15 cellular contexts compared by ENCODE assay signal in the genomic region with DNA sequence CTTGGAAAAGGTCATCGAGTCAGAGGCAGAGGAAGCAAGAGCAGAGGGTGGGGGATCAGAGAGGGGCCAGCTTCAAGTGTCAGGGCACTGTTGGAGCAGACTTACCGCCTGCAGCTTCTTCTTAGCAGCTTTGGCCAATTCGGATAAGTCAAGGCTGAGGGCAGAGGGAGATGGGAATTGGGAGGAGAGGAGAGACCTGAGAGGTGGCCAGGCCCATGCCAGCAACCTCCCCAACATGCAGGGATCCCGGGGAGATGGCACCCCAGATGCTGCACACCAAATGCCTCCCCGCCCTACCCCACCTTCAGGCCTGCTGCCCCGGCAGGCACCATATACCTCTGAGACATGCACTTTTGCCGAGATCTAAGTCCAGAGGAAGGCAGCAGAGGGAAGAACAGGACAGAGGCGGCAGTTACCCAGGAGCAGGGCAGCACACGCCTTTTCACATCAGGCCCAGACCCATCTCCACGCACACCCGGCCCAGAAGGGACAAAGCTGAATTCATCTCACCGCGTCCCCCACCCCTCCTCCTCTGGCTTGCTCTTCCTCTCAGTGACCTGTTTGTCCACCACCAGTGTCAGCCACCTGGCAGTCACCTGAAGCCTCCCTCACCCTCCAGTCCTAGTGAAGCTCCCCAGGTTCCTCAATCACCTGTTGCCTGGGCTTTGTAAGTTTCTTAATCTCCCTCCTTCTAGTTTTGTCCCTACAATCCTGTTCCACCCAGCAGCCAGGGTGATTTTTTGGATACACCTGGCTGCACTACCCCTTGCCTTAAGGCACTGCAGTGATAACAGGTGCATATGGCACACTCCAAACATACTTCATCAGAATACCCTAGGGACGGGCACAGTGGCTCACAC. TPM values are rescaled to one million over a fixed set of nuclear protein-coding genes. Genes with fewer than 3 reads are reported as not detected.
DNase-seq lines count a peak whose midpoint lies in the region; ATAC-seq and TF ChIP-seq lines count a peak whose summit lies in the region.
"Had no signal": no experiment of that assay in that cellular context is flagged by ENCODE, and none has a peak within 500 bp of the region (broad histone marks: within the 10 kb centered on the region; RNA-seq: fewer than 3 reads in every experiment).

No MANE protein-coding gene starts in this region.

- no peak for TF ChIP-seq POLR2A in heart left ventricle (IDR thresholded peaks at IDR 0.05)

- POLR2A ChIA-PET in RWPE1 (lab: Yijun Ruan, JAX; ENCODE audit: low non-redundant PET), result no interaction called here

- no peaks in the 10 kb centered on the region for H3K27me3 Mint-ChIP-seq in endodermal cell (ENCODE audit: insufficient read depth)
- H3K27me3 Mint-ChIP-seq: CD4-positive, CD25-positive, alpha-beta regulatory T cell had no signal

- CTCF ChIA-PET in RWPE1 (lab: Yijun Ruan, JAX), result interaction anchor here (1.0 to 5.2 kb wide), 3 partner anchors 13 to 39 kb away, joined by 3 to 71 read pairs (median 7); partner anchors contain the start of gene ANKRD13B

- H3K9me3 ChIP-seq in heart left ventricle (no peaks in the 10 kb centered on the region), left ventricle myocardium inferior (replicated peaks) (no peaks in the 10 kb centered on the region), endodermal cell (ENCODE audit: control insufficient read depth, low read length) (no peaks in the 10 kb centered on the region)

- intact Hi-C loops in heart left ventricle (cut with DNase I), result loop anchor here in 3 of 10 donors (2.0 to 10.0 kb wide), 3 partner anchors 32 to 516 kb away; no protein-coding TSS in a partner anchor
- intact Hi-C loops in left ventricle myocardium inferior (cut with micrococcal nuclease), result no loop called here

- no peak overlapping the region for H3K4me3 ChIP-seq in heart left ventricle
- H3K4me3 ChIP-seq in left ventricle myocardium inferior, result no peak overlapping the region
- no peak overlapping the region for H3K4me3 ChIP-seq in endodermal cell (ENCODE audit: low read length)

- H3K9me3 Mint-ChIP-seq in endodermal cell, result no peaks in the 10 kb centered on the region

- H3K4me1 ChIP-seq in heart left ventricle, result peaks cover 0 to 30% (median 11%) of the 10 kb centered on the region in 12 donors
- peaks cover 30% of the 10 kb centered on the region for H3K4me1 ChIP-seq in left ventricle myocardium inferior
- H3K4me1 ChIP-seq in endodermal cell (ENCODE audit: control insufficient read depth, insufficient read depth, low read length), result no peaks in the 10 kb centered on the region

- WGBS in heart left ventricle, 4 donors, result 89 to 95% (median 92%) methylated on average over 13 to 14 of the region's 14 CpGs
- 91% methylated on average over 6 to 14 of the region's 14 CpGs for WGBS in endodermal cell (ENCODE audit: insufficient coverage in 1 of 2, insufficient read length in 1 of 2), 2 experiments

- TF ChIP-seq CTCF in heart left ventricle (IDR thresholded peaks at IDR 0.05) (no peak), left ventricle myocardium inferior (IDR thresholded peaks at IDR 0.05; ENCODE audit: borderline replicate concordance) (no peak), RWPE1 (conservative IDR thresholded peaks at IDR 0.05; ENCODE audit: low read depth) (no peak), endodermal cell (conservative IDR thresholded peaks at IDR 0.05) (no peak)

- DNase-seq in heart left ventricle (peak in 3 of 5 donors; percentile 4 to 29 (median 18)), left ventricle myocardium inferior (no peak), RWPE1 (ENCODE audit: low spot score) (no peak), endodermal cell (peak; percentile 32), SIG-M5 treated with dmso at 0.1 percent for 504 hours (lab: John Stamatoyannopoulos, UW; ENCODE audit: unreplicated experiment) (no peak), medulla oblongata (ENCODE audit: extremely low spot score) (no peak)
- DNase-seq: AML-193; CD4-positive, CD25-positive, alpha-beta regulatory T cell; DMS79 treated with DMSO at 0.1 percent for 48 hours; H7; NCI-H1417 treated with DMSO at 0.1 percent for 48 hours; NCI-H2029 treated with DMSO at 0.1 percent for 48 hours; NCI-H510A treated with DMSO at 0.1 percent for 48 hours had no signal

- H3K27ac ChIP-seq in heart left ventricle (no peak overlapping the region), left ventricle myocardium inferior (replicated peaks) (no peak overlapping the region), RWPE1 (peak overlapping the region; percentile 99), endodermal cell (ENCODE audit: low read depth, low read length) (no peak overlapping the region), temporal lobe (ENCODE audit: low read depth, low read length) (peak overlapping the region; percentile 28)

- H3K4me3 Mint-ChIP-seq in endodermal cell, result no peak overlapping the region
- H3K4me3 Mint-ChIP-seq: CD4-positive, CD25-positive, alpha-beta regulatory T cell had no signal

- H3K36me3 ChIP-seq in heart left ventricle (peaks cover 0 to 94% (median 84%) of the 10 kb centered on the region in 9 donors), left ventricle myocardium inferior (peaks cover 92% of the 10 kb centered on the region), endodermal cell (ENCODE audit: control insufficient read depth, insufficient read depth, low read length) (peaks cover 41% of the 10 kb centered on the region)

- H3K36me3 Mint-ChIP-seq in endodermal cell (ENCODE audit: low read depth), result peaks cover 39% of the 10 kb centered on the region

- no peak for ATAC-seq in heart left ventricle
- ATAC-seq: Panc1 had no signal

- H3K9ac ChIP-seq in endodermal cell (ENCODE audit: extremely low read depth, low read length, poor library complexity, severe bottlenecking), result no peak overlapping the region

- H3K4me1 Mint-ChIP-seq in endodermal cell, result peaks cover 1% of the 10 kb centered on the region

- no peaks in the 10 kb centered on the region for H3K27me3 ChIP-seq in heart left ventricle
- H3K27me3 ChIP-seq in left ventricle myocardium inferior (ENCODE audit: low read depth), result no peaks in the 10 kb centered on the region
- H3K27me3 ChIP-seq in endodermal cell (ENCODE audit: control insufficient read depth, insufficient read depth, low read length, poor library complexity, severe bottlenecking), result no peaks in the 10 kb centered on the region

- H3K27ac Mint-ChIP-seq in endodermal cell, result no peak overlapping the region

RNA-seq across cellular contexts. Expression of gene TP53I13, which starts 10.4 kb away (rescaled TPM):
- total RNA-seq in heart left ventricle (10 to 100 TPM; 23.8 to 65.5 (median 38.3) TPM), left ventricle myocardium inferior (37.2 TPM), endodermal cell (10 to 100 TPM; 21.7 to 31.0 TPM), temporal lobe (4.4 TPM)
- polyA plus RNA-seq in heart left ventricle, result 10 to 100 TPM; 65.1 to 93.0 TPM
- 34.6 TPM for polyA plus RNA-seq in endodermal cell (2013, experiment 1 of 2)
- polyA plus RNA-seq in endodermal cell (2013, experiment 2 of 2), result 33.7 TPM

RNA-seq across cellular contexts. Expression of gene GIT1, which starts 10.6 kb away (rescaled TPM):
- total RNA-seq in heart left ventricle (10 to 100 TPM; 23.1 to 52.9 (median 31.4) TPM), left ventricle myocardium inferior (31.9 TPM), endodermal cell (10 to 100 TPM; 45.0 to 61.8 TPM), temporal lobe (42.5 TPM)
- polyA plus RNA-seq in heart left ventricle, result 10 to 100 TPM; 23.0 to 37.8 TPM
- polyA plus RNA-seq in endodermal cell (2013, experiment 1 of 2), result 47.1 TPM
- polyA plus RNA-seq in endodermal cell (2013, experiment 2 of 2), result 48.9 TPM

RNA-seq across cellular contexts. Expression of gene ABHD15, which starts 12.0 kb away (rescaled TPM):
- total RNA-seq in heart left ventricle (10 to 100 TPM in 2 of 9 donors, 1 to 10 TPM in 7; 5.3 to 13.1 (median 9.0) TPM), left ventricle myocardium inferior (5.9 TPM), endodermal cell (1 to 10 TPM; 1.4 to 2.1 TPM), temporal lobe (0.74 TPM)
- polyA plus RNA-seq in heart left ventricle, result 1 to 10 TPM; 4.0 to 8.2 TPM
- polyA plus RNA-seq in endodermal cell (2013, experiment 1 of 2), result 1.9 TPM
- 1.4 TPM for polyA plus RNA-seq in endodermal cell (2013, experiment 2 of 2)

RNA-seq across cellular contexts. Expression of gene ANKRD13B, which starts 14.1 kb away (rescaled TPM):
- total RNA-seq in heart left ventricle, result 1 to 10 TPM; 4.4 to 9.9 (median 6.1) TPM
- 10 to 100 TPM in 1 of 2 donors, 1 to 10 TPM in 1; 4.1 to 12.7 TPM for polyA plus RNA-seq in heart left ventricle
- total RNA-seq in left ventricle myocardium inferior, result 5.9 TPM
- 1 to 10 TPM; 2.2 to 2.6 TPM for total RNA-seq in endodermal cell
- 36.5 TPM for polyA plus RNA-seq in endodermal cell (2013, experiment 1 of 2)
- polyA plus RNA-seq in endodermal cell (2013, experiment 2 of 2), result 28.4 TPM
- 23.1 TPM for total RNA-seq in temporal lobe

RNA-seq across cellular contexts. Expression of gene CORO6, which starts 43.9 kb away (rescaled TPM):
- total RNA-seq in heart left ventricle (100 to 1,000 TPM in 3 of 9 donors, 10 to 100 TPM in 6; 72.1 to 115 (median 95.5) TPM), left ventricle myocardium inferior (101 TPM), endodermal cell (under 1 TPM; 0.86 to 1.00 TPM), temporal lobe (0.98 TPM)
- 10 to 100 TPM; 50.7 to 96.2 TPM for polyA plus RNA-seq in heart left ventricle
- polyA plus RNA-seq in endodermal cell (2013, experiment 1 of 2), result 6.2 TPM
- polyA plus RNA-seq in endodermal cell (2013, experiment 2 of 2), result 5.3 TPM

Comparison
In these comparisons a context has a peak if more than half of its experiments do, and no peak if none do; other contexts are left out.
1. DNase-seq: peak in heart left ventricle (3 of 5) and endodermal cell (single experiment); none in left ventricle myocardium inferior (single experiment), RWPE1 (single experiment), SIG-M5 treated with dmso at 0.1 percent for 504 hours (single experiment) and medulla oblongata (single experiment).
2. H3K27ac ChIP-seq: peak in RWPE1 (single experiment) and temporal lobe (single experiment); none in heart left ventricle (0 of 12), left ventricle myocardium inferior (single experiment) and endodermal cell (single experiment).